8 cellular contexts compared by ENCODE assay signal in genomic region chr15:68053997-68054657, GRCh38. TPM values are rescaled to one million over a fixed set of nuclear protein-coding genes. Genes with fewer than 3 reads are reported as not detected.
A peak's percentile ranks its signal among the peaks of the same experiment; 100 is the strongest.
DNase-seq lines count a peak whose midpoint lies in the region; ATAC-seq and TF ChIP-seq lines count a peak whose summit lies in the region.

Gene PIAS1 (plus strand): TSS chr15:68054315. CDS start chr15:68054327, 12 bp downstream.

- H3K27ac Mint-ChIP-seq in Caco-2 (ENCODE audit: unreplicated experiment), result peak within 1 kb of the TSS; percentile 60
- H3K27ac Mint-ChIP-seq in activated CD8-positive, alpha-beta memory T cell treated with anti-CD3 and anti-CD28 coated beads, Interleukin-2, amount 10 ng/mL, durations not matched to agents 7 days and 5 days, result peak within 1 kb of the TSS; percentile 93

- H3K79me2 ChIP-seq in mesendoderm (ENCODE audit: control insufficient read depth, insufficient read depth, low read length), result peaks cover 21% of the 10 kb centered on the region

- no CpG with 5 or more reads among the region's 64 CpGs for WGBS in mesendoderm (ENCODE audit: extremely low coverage, insufficient coverage, low lambda C conversion rate)

- H3K18ac ChIP-seq in mesendoderm (ENCODE audit: low read length), result peak within 1 kb of the TSS; percentile 99

- CTCF ChIA-PET in Caco-2 (lab: Charles Lee), result interaction anchor here (0.6 to 1.6 kb wide), 11 partner anchors 21 to 485 kb away, joined by 3 to 6 read pairs (median 4); no protein-coding TSS in a partner anchor
- CTCF ChIA-PET in activated CD8-positive, alpha-beta memory T cell treated with anti-CD3 and anti-CD28 coated beads, Interleukin-2, amount 10 ng/mL, durations not matched to agents 7 days and 5 days (lab: Charles Lee), result interaction anchor here (0.6 to 2.1 kb wide), 5 partner anchors 28 to 1053 kb away, joined by 3 to 8 read pairs (median 3); no protein-coding TSS in a partner anchor

- peaks cover 39% of the 10 kb centered on the region for H3K4me1 ChIP-seq in Caco-2
- H3K4me1 ChIP-seq in HUES48 (ENCODE audit: control insufficient read depth, insufficient read depth, low read length), result peaks cover 38% of the 10 kb centered on the region
- H3K4me1 ChIP-seq in NT2/D1 (ENCODE audit: insufficient read depth, insufficient read length), result peaks cover 2% of the 10 kb centered on the region
- peaks cover 31% of the 10 kb centered on the region for H3K4me1 ChIP-seq in endocrine pancreas (ENCODE audit: control insufficient read depth, insufficient read depth, low read length)
- H3K4me1 ChIP-seq in mesendoderm (ENCODE audit: control insufficient read depth, low read depth, low read length), result peaks cover 5% of the 10 kb centered on the region

- peak within 1 kb of the TSS; percentile 90 for H3K56ac ChIP-seq in mesendoderm (ENCODE audit: low read length)

- intact Hi-C loops in Caco-2 (cut with micrococcal nuclease; ENCODE audit: unreplicated experiment), result loop anchor here (1.0 to 5.0 kb wide), 6 partner anchors 92 to 213 kb away; partner anchors contain the start of gene RNU6-1

- peak within 1 kb of the TSS; percentile 74 for H2BK120ac ChIP-seq in mesendoderm (ENCODE audit: low read depth, low read length)

- H3K4me1 Mint-ChIP-seq in Caco-2 (ENCODE audit: low read depth, unreplicated experiment), result peaks cover 31% of the 10 kb centered on the region
- peaks cover 37% of the 10 kb centered on the region for H3K4me1 Mint-ChIP-seq in activated CD8-positive, alpha-beta memory T cell treated with anti-CD3 and anti-CD28 coated beads, Interleukin-2, amount 10 ng/mL, durations not matched to agents 7 days and 5 days

- H4K5ac ChIP-seq in mesendoderm (ENCODE audit: low read length), result no peak within 1 kb of the TSS

- H3K9ac ChIP-seq in HUES48 (ENCODE audit: low read depth, low read length) (peak within 1 kb of the TSS; percentile 44; the same call in 1 of the 2 replicates), NT2/D1 (ENCODE audit: insufficient read length, low read depth) (peak within 1 kb of the TSS; percentile 93), endocrine pancreas (ENCODE audit: control insufficient read depth, insufficient read depth, low read length) (peak within 1 kb of the TSS; percentile 96), mesendoderm (ENCODE audit: low read length) (peak within 1 kb of the TSS; percentile 89)

- H3K36me3 Mint-ChIP-seq in Caco-2 (ENCODE audit: insufficient read depth, unreplicated experiment), result peaks cover 9% of the 10 kb centered on the region
- peaks cover 20% of the 10 kb centered on the region for H3K36me3 Mint-ChIP-seq in activated CD8-positive, alpha-beta memory T cell treated with anti-CD3 and anti-CD28 coated beads, Interleukin-2, amount 10 ng/mL, durations not matched to agents 7 days and 5 days

- peak within 1 kb of the TSS; percentile 89 for H3K4me3 ChIP-seq in Caco-2 (ENCODE audit: low read depth, low read length)
- peak within 1 kb of the TSS; percentile 84 for H3K4me3 ChIP-seq in HUES48 (ENCODE audit: low read depth, low read length)
- H3K4me3 ChIP-seq in NT2/D1 (ENCODE audit: insufficient read length, low read depth), result peak within 1 kb of the TSS; percentile 78
- peak within 1 kb of the TSS; percentile 96 for H3K4me3 ChIP-seq in endocrine pancreas (ENCODE audit: control insufficient read depth, insufficient read depth, low read length)
- H3K4me3 ChIP-seq in mesendoderm (ENCODE audit: low read length), result peak within 1 kb of the TSS; percentile 89

- peak within 1 kb of the TSS; percentile 82 for H3K4ac ChIP-seq in mesendoderm (ENCODE audit: low read depth, low read length)

- DNase-seq in Caco-2 (peak; percentile 97), NT2/D1 (ENCODE audit: low read depth, low spot score) (peak; percentile 92), mesendoderm (peak; percentile 96)
- peak; percentile 96 for DNase-seq in activated CD8-positive, alpha-beta memory T cell treated with anti-CD3 and anti-CD28 coated beads, Interleukin-2, amount 10 ng/mL, durations not matched to agents 7 days and 5 days
- peak; percentile 91 for DNase-seq in stimulated activated CD8-positive, alpha-beta memory T cell treated with anti-CD3 and anti-CD28 coated beads, Interleukin-12 subunit alpha, Interleukin-12 subunit beta, amount 100 ng/mL, for 4 hours (ENCODE audit: low read depth)

- H2AK5ac ChIP-seq in mesendoderm (ENCODE audit: low read length), result no peak within 1 kb of the TSS

- H3K9me3 Mint-ChIP-seq in Caco-2 (ENCODE audit: unreplicated experiment), result no peaks in the 10 kb centered on the region
- peaks cover 7% of the 10 kb centered on the region for H3K9me3 Mint-ChIP-seq in activated CD8-positive, alpha-beta memory T cell treated with anti-CD3 and anti-CD28 coated beads, Interleukin-2, amount 10 ng/mL, durations not matched to agents 7 days and 5 days (ENCODE audit: low read depth)

- no peaks in the 10 kb centered on the region for H3K27me3 Mint-ChIP-seq in Caco-2 (ENCODE audit: insufficient read depth, unreplicated experiment)
- H3K27me3 Mint-ChIP-seq in activated CD8-positive, alpha-beta memory T cell treated with anti-CD3 and anti-CD28 coated beads, Interleukin-2, amount 10 ng/mL, durations not matched to agents 7 days and 5 days, result peaks cover 11% of the 10 kb centered on the region

- peak within 1 kb of the TSS; percentile 84 for H3K4me3 Mint-ChIP-seq in Caco-2 (ENCODE audit: unreplicated experiment)
- H3K4me3 Mint-ChIP-seq in activated CD8-positive, alpha-beta memory T cell treated with anti-CD3 and anti-CD28 coated beads, Interleukin-2, amount 10 ng/mL, durations not matched to agents 7 days and 5 days, result peak within 1 kb of the TSS; percentile 86

- peak within 1 kb of the TSS; percentile 96 for H3K27ac ChIP-seq in HUES48 (ENCODE audit: low read depth, low read length)
- peak within 1 kb of the TSS; percentile 96 for H3K27ac ChIP-seq in mesendoderm (ENCODE audit: low read depth, low read length)

- H3K36me3 ChIP-seq in Caco-2 (ENCODE audit: control insufficient read depth, insufficient read depth, low read length) (no peaks in the 10 kb centered on the region), HUES48 (ENCODE audit: control insufficient read depth, insufficient read depth, low read length) (no peaks in the 10 kb centered on the region), NT2/D1 (ENCODE audit: insufficient read depth, insufficient read length, low read length) (no peaks in the 10 kb centered on the region), endocrine pancreas (ENCODE audit: control insufficient read depth, insufficient read depth, low read length) (no peaks in the 10 kb centered on the region), mesendoderm (ENCODE audit: control insufficient read depth, insufficient read depth, low read length) (no peaks in the 10 kb centered on the region)

- H3K23ac ChIP-seq in mesendoderm (ENCODE audit: low read length), result no peak within 1 kb of the TSS

- peaks cover 4% of the 10 kb centered on the region for H3K79me1 ChIP-seq in mesendoderm (ENCODE audit: low read length)

- H3K27me3 ChIP-seq in Caco-2 (replicated peaks; ENCODE audit: control insufficient read depth, insufficient read depth, low read length) (no peaks in the 10 kb centered on the region), HUES48 (ENCODE audit: control insufficient read depth, insufficient read depth, low read length) (peaks cover 8% of the 10 kb centered on the region), NT2/D1 (ENCODE audit: insufficient read depth, insufficient read length) (no peaks in the 10 kb centered on the region), endocrine pancreas (ENCODE audit: control insufficient read depth, insufficient read depth, low read length) (no peaks in the 10 kb centered on the region), mesendoderm (ENCODE audit: insufficient read depth, low read length, poor library complexity) (no peaks in the 10 kb centered on the region)

- no peak within 1 kb of the TSS for H2BK5ac ChIP-seq in mesendoderm (ENCODE audit: low read length)

- ATAC-seq in GM21390 (IDR thresholded peaks at IDR 0.05; ENCODE audit: unreplicated experiment), result peak; percentile 71
- ATAC-seq in activated CD8-positive, alpha-beta memory T cell treated with anti-CD3 and anti-CD28 coated beads, Interleukin-2, amount 10 ng/mL, durations not matched to agents 7 days and 5 days, result peak; percentile 96

- peak within 1 kb of the TSS; percentile 86 for H4K8ac ChIP-seq in mesendoderm (ENCODE audit: low read depth, low read length)

- H3K9me3 ChIP-seq in Caco-2 (no peaks in the 10 kb centered on the region), HUES48 (ENCODE audit: control insufficient read depth, insufficient read depth, low read length) (no peaks in the 10 kb centered on the region), NT2/D1 (ENCODE audit: insufficient read depth, low read length) (no peaks in the 10 kb centered on the region), endocrine pancreas (ENCODE audit: control insufficient read depth, low read length) (no peaks in the 10 kb centered on the region)

- peak within 1 kb of the TSS; percentile 68 for H3K4me2 ChIP-seq in mesendoderm (ENCODE audit: low read length)

- no peak within 1 kb of the TSS for H2BK15ac ChIP-seq in mesendoderm (replicated peaks; ENCODE audit: low read depth)

- BruUV-seq in Caco-2 (replicated peaks; lab: Mats Ljungman, UMichigan), result no TSS peak

- peak in 1 of 2 experiments; percentile 12 for TF ChIP-seq CTCF in Caco-2 (IDR thresholded peaks at IDR 0.05; ENCODE audit: insufficient read depth in 1 of 2, low read depth in 1 of 2, low read length in 1 of 2, severe bottlenecking in 1 of 2, unreplicated experiment in 1 of 2)

- POLR2A ChIA-PET in Caco-2 (lab: Charles Lee), result interaction anchor here (0.5 to 2.0 kb wide), 14 partner anchors 12 to 214 kb away, joined by 3 to 12 read pairs (median 4); no protein-coding TSS in a partner anchor

RNA-seq across cellular contexts. Expression of gene PIAS1, which starts in this region (rescaled TPM):
- 43.1 and 48.0 TPM in 2 replicates for total RNA-seq in Caco-2 (2022)
- total RNA-seq in activated CD8-positive, alpha-beta memory T cell treated with anti-CD3 and anti-CD28 coated beads, Interleukin-2, amount 10 ng/mL, durations not matched to agents 7 days and 5 days, result 10 to 100 TPM; 39.4 to 52.4 TPM
- 39.1 TPM for polyA plus RNA-seq in mesendoderm (2013, experiment 1 of 2)
- 41.5 TPM for polyA plus RNA-seq in mesendoderm (2013, experiment 2 of 2)

Comparison
In these comparisons a context has a peak if more than half of its experiments do, and no peak if none do; other contexts are left out.
1. Peak in every context shown above with its lines: DNase-seq, ATAC-seq, H3K4me3 ChIP-seq and H3K27ac ChIP-seq.
2. H3K9ac ChIP-seq: peak in every context shown above with its lines; median percentile 96 in endocrine pancreas; 93 in NT2/D1; 89 in mesendoderm; 44 in HUES48.